ENCODE assay signal across 1 cellular context in the genomic region with DNA sequence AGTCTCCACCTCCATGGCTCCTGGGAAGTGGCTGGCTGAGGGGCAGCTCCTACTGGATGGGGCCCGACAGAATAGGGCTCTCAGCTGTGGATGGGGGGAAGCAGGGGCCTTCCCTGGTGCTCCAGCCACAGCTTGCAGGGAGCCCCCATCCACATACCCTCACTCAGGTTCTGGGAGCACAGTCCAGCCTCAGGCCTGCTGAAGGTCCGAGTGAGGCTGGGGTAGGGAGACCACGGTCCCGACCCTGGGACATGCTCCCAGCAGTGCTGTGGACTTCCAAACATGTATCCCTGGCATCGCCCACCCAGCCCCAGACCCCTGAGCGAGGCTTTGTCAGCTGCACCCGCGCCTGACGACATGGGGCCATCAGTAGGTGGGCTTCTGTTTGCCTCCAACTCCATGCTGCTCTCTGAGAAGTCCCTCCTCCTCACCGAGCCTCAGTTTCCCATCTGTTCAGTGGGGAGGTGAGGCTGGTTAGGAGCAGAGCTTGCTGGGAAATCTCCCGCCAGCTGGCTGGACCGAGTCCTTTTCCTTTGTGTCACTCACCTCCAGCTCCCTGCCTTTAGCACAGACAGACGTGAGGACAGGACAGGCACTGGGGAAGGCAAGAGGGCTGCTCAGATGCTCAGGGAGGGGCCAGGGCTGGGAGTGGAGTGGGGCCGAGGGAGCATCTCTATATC.
TF ChIP-seq lines count a peak whose summit lies in the region.

No MANE protein-coding gene starts in this region.

TF ChIP-seq in K562, 482 proteins besides CTCF, POLR2A, EP300 and RAD21:
- TF ChIP-seq, protein P1, sequence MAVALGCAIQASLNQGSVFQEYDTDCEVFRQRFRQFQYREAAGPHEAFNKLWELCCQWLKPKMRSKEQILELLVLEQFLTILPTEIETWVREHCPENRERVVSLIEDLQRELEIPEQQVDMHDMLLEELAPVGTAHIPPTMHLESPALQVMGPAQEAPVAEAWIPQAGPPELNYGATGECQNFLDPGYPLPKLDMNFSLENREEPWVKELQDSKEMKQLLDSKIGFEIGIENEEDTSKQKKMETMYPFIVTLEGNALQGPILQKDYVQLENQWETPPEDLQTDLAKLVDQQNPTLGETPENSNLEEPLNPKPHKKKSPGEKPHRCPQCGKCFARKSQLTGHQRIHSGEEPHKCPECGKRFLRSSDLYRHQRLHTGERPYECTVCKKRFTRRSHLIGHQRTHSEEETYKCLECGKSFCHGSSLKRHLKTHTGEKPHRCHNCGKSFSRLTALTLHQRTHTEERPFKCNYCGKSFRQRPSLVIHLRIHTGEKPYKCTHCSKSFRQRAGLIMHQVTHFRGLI (CRISPR knock-in tag; IDR thresholded peaks at IDR 0.05) = no peak
- TF ChIP-seq MAFK (IDR thresholded peaks at IDR 0.05; ENCODE audit: low read length) = no peak
- TF ChIP-seq, protein P2, sequence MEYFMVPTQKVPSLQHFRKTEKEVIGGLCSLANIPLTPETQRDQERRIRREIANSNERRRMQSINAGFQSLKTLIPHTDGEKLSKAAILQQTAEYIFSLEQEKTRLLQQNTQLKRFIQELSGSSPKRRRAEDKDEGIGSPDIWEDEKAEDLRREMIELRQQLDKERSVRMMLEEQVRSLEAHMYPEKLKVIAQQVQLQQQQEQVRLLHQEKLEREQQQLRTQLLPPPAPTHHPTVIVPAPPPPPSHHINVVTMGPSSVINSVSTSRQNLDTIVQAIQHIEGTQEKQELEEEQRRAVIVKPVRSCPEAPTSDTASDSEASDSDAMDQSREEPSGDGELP (CRISPR knock-in tag; IDR thresholded peaks at IDR 0.05; ENCODE audit: borderline replicate concordance) = peak; percentile 10; the same call in 1 of the 2 replicates
- TF ChIP-seq, protein P3, sequence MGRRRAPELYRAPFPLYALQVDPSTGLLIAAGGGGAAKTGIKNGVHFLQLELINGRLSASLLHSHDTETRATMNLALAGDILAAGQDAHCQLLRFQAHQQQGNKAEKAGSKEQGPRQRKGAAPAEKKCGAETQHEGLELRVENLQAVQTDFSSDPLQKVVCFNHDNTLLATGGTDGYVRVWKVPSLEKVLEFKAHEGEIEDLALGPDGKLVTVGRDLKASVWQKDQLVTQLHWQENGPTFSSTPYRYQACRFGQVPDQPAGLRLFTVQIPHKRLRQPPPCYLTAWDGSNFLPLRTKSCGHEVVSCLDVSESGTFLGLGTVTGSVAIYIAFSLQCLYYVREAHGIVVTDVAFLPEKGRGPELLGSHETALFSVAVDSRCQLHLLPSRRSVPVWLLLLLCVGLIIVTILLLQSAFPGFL (CRISPR knock-in tag; IDR thresholded peaks at IDR 0.05) = no peak
- no peak for TF ChIP-seq LCOR (CRISPR knock-in tag; IDR thresholded peaks at IDR 0.05)
- no peak for TF ChIP-seq OTX1 (CRISPR knock-in tag; IDR thresholded peaks at IDR 0.05)
- TF ChIP-seq HDAC2 (IDR thresholded peaks at IDR 0.05) = no peak
- no peak for TF ChIP-seq PCBP2 (IDR thresholded peaks at IDR 0.05; ENCODE audit: low read depth, low read length, poor library complexity, severe bottlenecking)
- TF ChIP-seq HNRNPK (IDR thresholded peaks at IDR 0.05; ENCODE audit: low read depth, low read length, poor library complexity, severe bottlenecking) = no peak
- no peak for TF ChIP-seq EWSR1 (IDR thresholded peaks at IDR 0.05; ENCODE audit: borderline replicate concordance, low read depth, partially characterized antibody)
- TF ChIP-seq, protein P4, sequence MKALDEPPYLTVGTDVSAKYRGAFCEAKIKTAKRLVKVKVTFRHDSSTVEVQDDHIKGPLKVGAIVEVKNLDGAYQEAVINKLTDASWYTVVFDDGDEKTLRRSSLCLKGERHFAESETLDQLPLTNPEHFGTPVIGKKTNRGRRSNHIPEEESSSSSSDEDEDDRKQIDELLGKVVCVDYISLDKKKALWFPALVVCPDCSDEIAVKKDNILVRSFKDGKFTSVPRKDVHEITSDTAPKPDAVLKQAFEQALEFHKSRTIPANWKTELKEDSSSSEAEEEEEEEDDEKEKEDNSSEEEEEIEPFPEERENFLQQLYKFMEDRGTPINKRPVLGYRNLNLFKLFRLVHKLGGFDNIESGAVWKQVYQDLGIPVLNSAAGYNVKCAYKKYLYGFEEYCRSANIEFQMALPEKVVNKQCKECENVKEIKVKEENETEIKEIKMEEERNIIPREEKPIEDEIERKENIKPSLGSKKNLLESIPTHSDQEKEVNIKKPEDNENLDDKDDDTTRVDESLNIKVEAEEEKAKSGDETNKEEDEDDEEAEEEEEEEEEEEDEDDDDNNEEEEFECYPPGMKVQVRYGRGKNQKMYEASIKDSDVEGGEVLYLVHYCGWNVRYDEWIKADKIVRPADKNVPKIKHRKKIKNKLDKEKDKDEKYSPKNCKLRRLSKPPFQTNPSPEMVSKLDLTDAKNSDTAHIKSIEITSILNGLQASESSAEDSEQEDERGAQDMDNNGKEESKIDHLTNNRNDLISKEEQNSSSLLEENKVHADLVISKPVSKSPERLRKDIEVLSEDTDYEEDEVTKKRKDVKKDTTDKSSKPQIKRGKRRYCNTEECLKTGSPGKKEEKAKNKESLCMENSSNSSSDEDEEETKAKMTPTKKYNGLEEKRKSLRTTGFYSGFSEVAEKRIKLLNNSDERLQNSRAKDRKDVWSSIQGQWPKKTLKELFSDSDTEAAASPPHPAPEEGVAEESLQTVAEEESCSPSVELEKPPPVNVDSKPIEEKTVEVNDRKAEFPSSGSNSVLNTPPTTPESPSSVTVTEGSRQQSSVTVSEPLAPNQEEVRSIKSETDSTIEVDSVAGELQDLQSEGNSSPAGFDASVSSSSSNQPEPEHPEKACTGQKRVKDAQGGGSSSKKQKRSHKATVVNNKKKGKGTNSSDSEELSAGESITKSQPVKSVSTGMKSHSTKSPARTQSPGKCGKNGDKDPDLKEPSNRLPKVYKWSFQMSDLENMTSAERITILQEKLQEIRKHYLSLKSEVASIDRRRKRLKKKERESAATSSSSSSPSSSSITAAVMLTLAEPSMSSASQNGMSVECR (CRISPR knock-in tag; IDR thresholded peaks at IDR 0.05) = no peak
- no peak for TF ChIP-seq SRF (CRISPR knock-in tag; IDR thresholded peaks at IDR 0.05)
- TF ChIP-seq, protein P5, sequence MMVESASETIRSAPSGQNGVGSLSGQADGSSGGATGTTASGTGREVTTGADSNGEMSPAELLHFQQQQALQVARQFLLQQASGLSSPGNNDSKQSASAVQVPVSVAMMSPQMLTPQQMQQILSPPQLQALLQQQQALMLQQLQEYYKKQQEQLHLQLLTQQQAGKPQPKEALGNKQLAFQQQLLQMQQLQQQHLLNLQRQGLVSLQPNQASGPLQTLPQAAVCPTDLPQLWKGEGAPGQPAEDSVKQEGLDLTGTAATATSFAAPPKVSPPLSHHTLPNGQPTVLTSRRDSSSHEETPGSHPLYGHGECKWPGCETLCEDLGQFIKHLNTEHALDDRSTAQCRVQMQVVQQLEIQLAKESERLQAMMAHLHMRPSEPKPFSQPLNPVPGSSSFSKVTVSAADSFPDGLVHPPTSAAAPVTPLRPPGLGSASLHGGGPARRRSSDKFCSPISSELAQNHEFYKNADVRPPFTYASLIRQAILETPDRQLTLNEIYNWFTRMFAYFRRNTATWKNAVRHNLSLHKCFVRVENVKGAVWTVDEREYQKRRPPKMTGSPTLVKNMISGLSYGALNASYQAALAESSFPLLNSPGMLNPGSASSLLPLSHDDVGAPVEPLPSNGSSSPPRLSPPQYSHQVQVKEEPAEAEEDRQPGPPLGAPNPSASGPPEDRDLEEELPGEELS (CRISPR knock-in tag; IDR thresholded peaks at IDR 0.05; ENCODE audit: borderline replicate concordance) = no peak
- 0 out of 2 replicates have a peak, but pooled peaks have one; percentile 72 for TF ChIP-seq IRF2 (CRISPR knock-in tag; IDR thresholded peaks at IDR 0.05)
- no peak for TF ChIP-seq TCFL5 (CRISPR knock-in tag; conservative IDR thresholded peaks at IDR 0.05)
- no peak for TF ChIP-seq RCOR1 (IDR thresholded peaks at IDR 0.05; ENCODE audit: borderline replicate concordance in 1 of 2, low read depth in 2 of 2, low read length in 2 of 2)
